Comparison of ENCODE assay signal across 1 cellular context in genomic region chr19:39236527-39236926, GRCh38.
TF ChIP-seq lines count a peak whose summit lies in the region.

No MANE protein-coding gene starts in this region.

TF ChIP-seq in SK-N-SH, 30 proteins besides CTCF, POLR2A, EP300 and RAD21:
- TF ChIP-seq ZBTB33 (IDR thresholded peaks at IDR 0.05; ENCODE audit: borderline replicate concordance, low read depth), result no peak
- no peak for TF ChIP-seq POLR2AphosphoS5 (IDR thresholded peaks at IDR 0.05; ENCODE audit: low read depth, low read length)
- no peak for TF ChIP-seq FOXJ3 (CRISPR knock-in tag; IDR thresholded peaks at IDR 0.05)
- no peak for TF ChIP-seq NFIC (IDR thresholded peaks at IDR 0.05; ENCODE audit: borderline replicate concordance)
- no peak for TF ChIP-seq NRF1 (IDR thresholded peaks at IDR 0.05; ENCODE audit: low read depth, low read length)
- no peak for TF ChIP-seq TAF1 (IDR thresholded peaks at IDR 0.05; ENCODE audit: borderline replicate concordance, low read depth, low read length)
- TF ChIP-seq USF2 (IDR thresholded peaks at IDR 0.05; ENCODE audit: borderline replicate concordance, low read depth, low read length), result no peak
- no peak for TF ChIP-seq SIN3A (IDR thresholded peaks at IDR 0.05; ENCODE audit: borderline replicate concordance, low read depth, low read length)
